23 cellular contexts compared by ENCODE assay signal in the genomic region with DNA sequence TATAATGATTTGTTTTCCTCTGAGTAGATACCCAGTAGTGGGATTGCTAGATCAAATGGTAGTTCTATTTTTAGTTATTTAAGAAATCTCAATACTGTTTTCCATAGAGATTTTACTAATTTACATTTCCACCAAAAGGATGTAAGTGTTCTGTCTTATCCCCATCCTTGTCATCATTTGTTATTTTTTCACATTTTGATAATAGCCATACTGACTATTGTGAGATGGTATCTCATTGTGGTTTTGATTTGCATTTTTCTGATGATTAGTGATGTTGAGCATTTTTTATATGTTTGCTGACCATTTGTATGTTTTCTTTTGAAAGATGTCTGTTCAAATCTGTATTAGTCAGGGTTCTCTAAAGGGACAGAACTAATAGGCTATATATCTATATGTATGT.
"Had no signal": no experiment of that assay in that cellular context is flagged by ENCODE, and none has a peak within 500 bp of the region (broad histone marks: within the 10 kb centered on the region; RNA-seq: fewer than 3 reads in every experiment).

No MANE protein-coding gene starts in this region.

- ATAC-seq: effector memory CD8-positive, alpha-beta T cell; esophagus mucosa; foreskin keratinocyte; gastrocnemius medialis; gastroesophageal sphincter; heart left ventricle; heart right ventricle had no signal

- H3K27me3 ChIP-seq: colonic mucosa, dorsolateral prefrontal cortex, esophagus muscularis mucosa, gastrocnemius medialis, gastroesophageal sphincter, heart left ventricle, heart right ventricle, hepatocyte had no signal

- DNase-seq: colonic mucosa; cortex of kidney; dermis blood vessel endothelial cell; dorsolateral prefrontal cortex; effector CD4-positive, alpha-beta T cell; effector CD8-positive, alpha-beta T cell; effector memory CD4-positive, alpha-beta T cell; effector memory CD8-positive, alpha-beta T cell; endodermal cell; erythroblast; foreskin fibroblast; foreskin keratinocyte; gastrocnemius medialis; glutamatergic neuron; head of caudate nucleus; heart left ventricle; heart right ventricle had no signal

- H3K36me3 ChIP-seq: colonic mucosa, esophagus muscularis mucosa, gastrocnemius medialis, gastroesophageal sphincter, heart left ventricle, heart right ventricle had no signal

- H3K9me3 ChIP-seq: colonic mucosa, esophagus muscularis mucosa, gastrocnemius medialis, gastroesophageal sphincter, heart left ventricle, heart right ventricle had no signal

- H3K4me3 ChIP-seq: colonic mucosa, coronary artery, dorsolateral prefrontal cortex, esophagus muscularis mucosa, gastrocnemius medialis, gastroesophageal sphincter, heart left ventricle, heart right ventricle, hepatocyte had no signal

- H3K79me2 ChIP-seq: hepatocyte had no signal

- H2AFZ ChIP-seq: hepatocyte had no signal

- H3K27ac ChIP-seq: colonic mucosa, coronary artery, dorsolateral prefrontal cortex, epithelial cell of prostate, esophagus muscularis mucosa, foreskin keratinocyte, gastrocnemius medialis, gastroesophageal sphincter, heart left ventricle, heart right ventricle, hepatocyte had no signal

- H3K4me2 ChIP-seq: hepatocyte had no signal

- H3K4me1 ChIP-seq: colonic mucosa, esophagus muscularis mucosa, foreskin keratinocyte, gastrocnemius medialis, gastroesophageal sphincter, heart right ventricle had no signal
